ENCODE assay signal across 1 cellular context in the genomic region with DNA sequence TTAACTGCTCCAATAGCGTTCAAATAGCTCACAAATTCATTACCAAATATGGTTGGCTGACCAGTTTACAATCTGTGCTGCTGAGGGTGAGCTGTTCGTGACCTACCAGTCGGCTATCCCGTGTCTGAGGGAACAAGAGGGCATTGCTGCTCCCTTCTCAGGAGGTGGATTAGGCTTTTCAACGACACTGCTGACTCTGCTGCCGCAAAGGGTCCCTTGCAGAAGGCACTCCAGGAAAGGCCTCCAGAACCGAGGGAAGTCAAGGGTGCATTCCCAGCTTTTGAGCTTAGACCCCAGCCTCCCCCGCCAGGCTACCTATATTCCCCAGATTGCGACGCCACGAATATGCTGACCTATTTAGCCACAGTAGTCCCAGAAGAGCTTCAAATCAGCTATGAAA.
TF ChIP-seq lines count a peak whose summit lies in the region.

No MANE protein-coding gene starts in this region.

TF ChIP-seq in GM23338, 12 proteins besides CTCF, POLR2A, EP300 and RAD21:
- TF ChIP-seq, protein P1, sequence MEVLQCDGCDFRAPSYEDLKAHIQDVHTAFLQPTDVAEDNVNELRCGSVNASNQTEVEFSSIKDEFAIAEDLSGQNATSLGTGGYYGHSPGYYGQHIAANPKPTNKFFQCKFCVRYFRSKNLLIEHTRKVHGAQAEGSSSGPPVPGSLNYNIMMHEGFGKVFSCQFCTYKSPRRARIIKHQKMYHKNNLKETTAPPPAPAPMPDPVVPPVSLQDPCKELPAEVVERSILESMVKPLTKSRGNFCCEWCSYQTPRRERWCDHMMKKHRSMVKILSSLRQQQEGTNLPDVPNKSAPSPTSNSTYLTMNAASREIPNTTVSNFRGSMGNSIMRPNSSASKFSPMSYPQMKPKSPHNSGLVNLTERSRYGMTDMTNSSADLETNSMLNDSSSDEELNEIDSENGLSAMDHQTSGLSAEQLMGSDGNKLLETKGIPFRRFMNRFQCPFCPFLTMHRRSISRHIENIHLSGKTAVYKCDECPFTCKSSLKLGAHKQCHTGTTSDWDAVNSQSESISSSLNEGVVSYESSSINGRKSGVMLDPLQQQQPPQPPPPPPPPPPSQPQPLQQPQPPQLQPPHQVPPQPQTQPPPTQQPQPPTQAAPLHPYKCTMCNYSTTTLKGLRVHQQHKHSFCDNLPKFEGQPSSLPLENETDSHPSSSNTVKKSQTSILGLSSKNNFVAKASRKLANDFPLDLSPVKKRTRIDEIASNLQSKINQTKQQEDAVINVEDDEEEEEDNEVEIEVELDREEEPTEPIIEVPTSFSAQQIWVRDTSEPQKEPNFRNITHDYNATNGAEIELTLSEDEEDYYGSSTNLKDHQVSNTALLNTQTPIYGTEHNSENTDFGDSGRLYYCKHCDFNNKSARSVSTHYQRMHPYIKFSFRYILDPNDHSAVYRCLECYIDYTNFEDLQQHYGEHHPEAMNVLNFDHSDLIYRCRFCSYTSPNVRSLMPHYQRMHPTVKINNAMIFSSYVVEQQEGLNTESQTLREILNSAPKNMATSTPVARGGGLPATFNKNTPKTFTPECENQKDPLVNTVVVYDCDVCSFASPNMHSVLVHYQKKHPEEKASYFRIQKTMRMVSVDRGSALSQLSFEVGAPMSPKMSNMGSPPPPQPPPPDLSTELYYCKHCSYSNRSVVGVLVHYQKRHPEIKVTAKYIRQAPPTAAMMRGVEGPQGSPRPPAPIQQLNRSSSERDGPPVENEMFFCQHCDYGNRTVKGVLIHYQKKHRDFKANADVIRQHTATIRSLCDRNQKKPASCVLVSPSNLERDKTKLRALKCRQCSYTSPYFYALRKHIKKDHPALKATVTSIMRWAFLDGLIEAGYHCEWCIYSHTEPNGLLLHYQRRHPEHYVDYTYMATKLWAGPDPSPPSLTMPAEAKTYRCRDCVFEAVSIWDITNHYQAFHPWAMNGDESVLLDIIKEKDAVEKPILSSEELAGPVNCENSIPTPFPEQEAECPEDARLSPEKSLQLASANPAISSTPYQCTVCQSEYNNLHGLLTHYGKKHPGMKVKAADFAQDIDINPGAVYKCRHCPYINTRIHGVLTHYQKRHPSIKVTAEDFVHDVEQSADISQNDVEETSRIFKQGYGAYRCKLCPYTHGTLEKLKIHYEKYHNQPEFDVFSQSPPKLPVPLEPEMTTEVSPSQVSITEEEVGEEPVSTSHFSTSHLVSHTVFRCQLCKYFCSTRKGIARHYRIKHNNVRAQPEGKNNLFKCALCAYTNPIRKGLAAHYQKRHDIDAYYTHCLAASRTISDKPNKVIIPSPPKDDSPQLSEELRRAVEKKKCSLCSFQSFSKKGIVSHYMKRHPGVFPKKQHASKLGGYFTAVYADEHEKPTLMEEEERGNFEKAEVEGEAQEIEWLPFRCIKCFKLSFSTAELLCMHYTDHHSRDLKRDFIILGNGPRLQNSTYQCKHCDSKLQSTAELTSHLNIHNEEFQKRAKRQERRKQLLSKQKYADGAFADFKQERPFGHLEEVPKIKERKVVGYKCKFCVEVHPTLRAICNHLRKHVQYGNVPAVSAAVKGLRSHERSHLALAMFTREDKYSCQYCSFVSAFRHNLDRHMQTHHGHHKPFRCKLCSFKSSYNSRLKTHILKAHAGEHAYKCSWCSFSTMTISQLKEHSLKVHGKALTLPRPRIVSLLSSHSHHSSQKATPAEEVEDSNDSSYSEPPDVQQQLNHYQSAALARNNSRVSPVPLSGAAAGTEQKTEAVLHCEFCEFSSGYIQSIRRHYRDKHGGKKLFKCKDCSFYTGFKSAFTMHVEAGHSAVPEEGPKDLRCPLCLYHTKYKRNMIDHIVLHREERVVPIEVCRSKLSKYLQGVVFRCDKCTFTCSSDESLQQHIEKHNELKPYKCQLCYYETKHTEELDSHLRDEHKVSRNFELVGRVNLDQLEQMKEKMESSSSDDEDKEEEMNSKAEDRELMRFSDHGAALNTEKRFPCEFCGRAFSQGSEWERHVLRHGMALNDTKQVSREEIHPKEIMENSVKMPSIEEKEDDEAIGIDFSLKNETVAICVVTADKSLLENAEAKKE (CRISPR knock-in tag; IDR thresholded peaks at IDR 0.05): no peak
- TF ChIP-seq ZNF114 (CRISPR knock-in tag; IDR thresholded peaks at IDR 0.05) (no peak), NANOG (IDR thresholded peaks at IDR 0.05; ENCODE audit: borderline replicate concordance) (no peak), ZNF331 (CRISPR knock-in tag; IDR thresholded peaks at IDR 0.05; ENCODE audit: low read depth) (no peak), CREB1 (CRISPR knock-in tag; IDR thresholded peaks at IDR 0.05; ENCODE audit: low read depth) (no peak), EZH2phosphoT487 (IDR thresholded peaks at IDR 0.05; ENCODE audit: unreplicated experiment) (no peak), POLR2AphosphoS5 (IDR thresholded peaks at IDR 0.05; ENCODE audit: low read depth) (no peak), STAT1 (IDR thresholded peaks at IDR 0.05; ENCODE audit: unreplicated experiment) (no peak), JUNB (IDR thresholded peaks at IDR 0.05; ENCODE audit: unreplicated experiment) (no peak), EZH2 (IDR thresholded peaks at IDR 0.05; ENCODE audit: low read depth, unreplicated experiment) (no peak)
- TF ChIP-seq, protein P2, sequence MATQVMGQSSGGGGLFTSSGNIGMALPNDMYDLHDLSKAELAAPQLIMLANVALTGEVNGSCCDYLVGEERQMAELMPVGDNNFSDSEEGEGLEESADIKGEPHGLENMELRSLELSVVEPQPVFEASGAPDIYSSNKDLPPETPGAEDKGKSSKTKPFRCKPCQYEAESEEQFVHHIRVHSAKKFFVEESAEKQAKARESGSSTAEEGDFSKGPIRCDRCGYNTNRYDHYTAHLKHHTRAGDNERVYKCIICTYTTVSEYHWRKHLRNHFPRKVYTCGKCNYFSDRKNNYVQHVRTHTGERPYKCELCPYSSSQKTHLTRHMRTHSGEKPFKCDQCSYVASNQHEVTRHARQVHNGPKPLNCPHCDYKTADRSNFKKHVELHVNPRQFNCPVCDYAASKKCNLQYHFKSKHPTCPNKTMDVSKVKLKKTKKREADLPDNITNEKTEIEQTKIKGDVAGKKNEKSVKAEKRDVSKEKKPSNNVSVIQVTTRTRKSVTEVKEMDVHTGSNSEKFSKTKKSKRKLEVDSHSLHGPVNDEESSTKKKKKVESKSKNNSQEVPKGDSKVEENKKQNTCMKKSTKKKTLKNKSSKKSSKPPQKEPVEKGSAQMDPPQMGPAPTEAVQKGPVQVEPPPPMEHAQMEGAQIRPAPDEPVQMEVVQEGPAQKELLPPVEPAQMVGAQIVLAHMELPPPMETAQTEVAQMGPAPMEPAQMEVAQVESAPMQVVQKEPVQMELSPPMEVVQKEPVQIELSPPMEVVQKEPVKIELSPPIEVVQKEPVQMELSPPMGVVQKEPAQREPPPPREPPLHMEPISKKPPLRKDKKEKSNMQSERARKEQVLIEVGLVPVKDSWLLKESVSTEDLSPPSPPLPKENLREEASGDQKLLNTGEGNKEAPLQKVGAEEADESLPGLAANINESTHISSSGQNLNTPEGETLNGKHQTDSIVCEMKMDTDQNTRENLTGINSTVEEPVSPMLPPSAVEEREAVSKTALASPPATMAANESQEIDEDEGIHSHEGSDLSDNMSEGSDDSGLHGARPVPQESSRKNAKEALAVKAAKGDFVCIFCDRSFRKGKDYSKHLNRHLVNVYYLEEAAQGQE (IDR thresholded peaks at IDR 0.05; ENCODE audit: unreplicated experiment): no peak
- TF ChIP-seq, protein P3, sequence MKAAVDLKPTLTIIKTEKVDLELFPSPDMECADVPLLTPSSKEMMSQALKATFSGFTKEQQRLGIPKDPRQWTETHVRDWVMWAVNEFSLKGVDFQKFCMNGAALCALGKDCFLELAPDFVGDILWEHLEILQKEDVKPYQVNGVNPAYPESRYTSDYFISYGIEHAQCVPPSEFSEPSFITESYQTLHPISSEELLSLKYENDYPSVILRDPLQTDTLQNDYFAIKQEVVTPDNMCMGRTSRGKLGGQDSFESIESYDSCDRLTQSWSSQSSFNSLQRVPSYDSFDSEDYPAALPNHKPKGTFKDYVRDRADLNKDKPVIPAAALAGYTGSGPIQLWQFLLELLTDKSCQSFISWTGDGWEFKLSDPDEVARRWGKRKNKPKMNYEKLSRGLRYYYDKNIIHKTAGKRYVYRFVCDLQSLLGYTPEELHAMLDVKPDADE (IDR thresholded peaks at IDR 0.05): no peak
